In the genomic region with DNA sequence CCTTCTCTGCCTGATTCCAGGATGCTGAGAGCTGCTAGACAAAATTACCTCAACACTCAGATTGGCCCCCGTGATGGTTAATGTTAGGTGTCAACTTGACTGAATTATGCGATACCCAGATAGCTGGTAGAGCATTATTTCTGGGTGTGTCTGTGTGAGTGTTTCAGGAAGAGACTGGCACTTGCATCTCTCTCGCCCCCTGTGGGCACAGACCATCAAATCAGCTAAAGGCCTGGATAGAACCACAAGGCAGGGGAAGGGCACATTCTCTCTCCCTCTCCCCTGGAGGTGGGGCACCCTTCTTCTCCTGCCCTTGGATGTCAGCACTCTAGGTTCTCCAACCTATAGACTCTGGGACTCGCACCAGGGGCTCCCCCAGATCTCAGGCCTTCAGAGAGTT, we compare ENCODE assay signal across 16 cellular contexts.
DNase-seq lines count a peak whose midpoint lies in the region; ATAC-seq and TF ChIP-seq lines count a peak whose summit lies in the region.
"Had no signal": no experiment of that assay in that cellular context is flagged by ENCODE, and none has a peak within 500 bp of the region (broad histone marks: within the 10 kb centered on the region; RNA-seq: fewer than 3 reads in every experiment).

No MANE protein-coding gene starts in this region.

- DNase-seq in GM23338 (ENCODE audit: low spot score) (peak; percentile 32), Karpas-422 (peak; percentile 47), brain microvascular endothelial cell (no peak), SKM-1 (lab: John Stamatoyannopoulos, UW; ENCODE audit: unreplicated experiment) (no peak), substantia nigra (lab: John Stamatoyannopoulos, UW) (no peak), HPDE6-E6E7 (ENCODE audit: extremely low spot score) (no peak)
- DNase-seq: COR-L47, GOT3, NCI-H1092, NCI-H345, NCI-H748 treated with DMSO at 0.1 percent for 48 hours, Peyer's patch, SHP77 treated with DMSO at 0.1 percent for 48 hours, SW 1271 had no signal

- no peak overlapping the region for H3K4me3 Mint-ChIP-seq in GM23338

- no peaks in the 10 kb centered on the region for H3K36me3 Mint-ChIP-seq in GM23338 (ENCODE audit: low read depth)

- H3K27ac ChIP-seq in GM23338 (ENCODE audit: low read depth) (no peak overlapping the region), Karpas-422 (ENCODE audit: low read length) (no peak overlapping the region), brain microvascular endothelial cell (no peak overlapping the region), substantia nigra (ENCODE audit: low read depth, low read length, poor library complexity, severe bottlenecking) (no peak overlapping the region)
- H3K27ac ChIP-seq: C4-2B, Peyer's patch had no signal

- no peaks in the 10 kb centered on the region for H3F3A ChIP-seq in GM23338 (replicated peaks; ENCODE audit: low read depth)

- H3K79me2 ChIP-seq in GM23338 (replicated peaks; ENCODE audit: insufficient read depth) = no peaks in the 10 kb centered on the region
- H3K79me2 ChIP-seq in Karpas-422 (ENCODE audit: low read length) = no peaks in the 10 kb centered on the region

- H3K9ac ChIP-seq in Karpas-422 (ENCODE audit: low read length) = no peak overlapping the region

- no peak overlapping the region for H3K4me3 ChIP-seq in GM23338
- H3K4me3 ChIP-seq in Karpas-422 (ENCODE audit: low read length) = no peak overlapping the region
- no peak overlapping the region for H3K4me3 ChIP-seq in brain microvascular endothelial cell (ENCODE audit: low read depth, low read length)
- H3K4me3 ChIP-seq: Peyer's patch had no signal

- peaks cover 10% of the 10 kb centered on the region; the same call in 1 of the 2 replicates for H3K9me2 ChIP-seq in GM23338 (ENCODE audit: insufficient read depth)
- H3K9me2 ChIP-seq in Karpas-422 (replicated peaks; ENCODE audit: insufficient read depth, low read length) = no peaks in the 10 kb centered on the region

- H3K9me3 ChIP-seq in Karpas-422 (ENCODE audit: low read length) = no peaks in the 10 kb centered on the region
- H3K9me3 ChIP-seq: Peyer's patch had no signal

- no peak overlapping the region for H2AFZ ChIP-seq in GM23338
- H2AFZ ChIP-seq in Karpas-422 (ENCODE audit: low read length) = no peak overlapping the region

- H3K4me1 ChIP-seq in GM23338 (ENCODE audit: insufficient read depth) = no peaks in the 10 kb centered on the region
- H3K4me1 ChIP-seq in Karpas-422 (ENCODE audit: low read length) = peaks cover 12% of the 10 kb centered on the region
- H3K4me1 ChIP-seq: Peyer's patch had no signal

- peaks cover 5% of the 10 kb centered on the region; the same call in 2 of the 3 replicates for H3K9me3 Mint-ChIP-seq in GM23338

- H4K20me1 ChIP-seq in GM23338 (replicated peaks; ENCODE audit: insufficient read depth) = no peaks in the 10 kb centered on the region
- H4K20me1 ChIP-seq in Karpas-422 (ENCODE audit: insufficient read depth, low read depth, low read length) = no peaks in the 10 kb centered on the region

- no peak overlapping the region for H3K4me2 ChIP-seq in GM23338
- no peak overlapping the region for H3K4me2 ChIP-seq in Karpas-422 (ENCODE audit: low read depth, low read length, poor library complexity, severe bottlenecking)

- ATAC-seq in GM23338 (peak; percentile 40; the same call in 2 of the 3 replicates), GM18907 (IDR thresholded peaks at IDR 0.05; ENCODE audit: unreplicated experiment) (no peak)

- no peaks in the 10 kb centered on the region for H3K36me3 ChIP-seq in GM23338 (ENCODE audit: insufficient read depth)
- no peaks in the 10 kb centered on the region for H3K36me3 ChIP-seq in Karpas-422 (ENCODE audit: insufficient read depth, low read length)
- no peaks in the 10 kb centered on the region for H3K36me3 ChIP-seq in brain microvascular endothelial cell (replicated peaks)
- H3K36me3 ChIP-seq: Peyer's patch had no signal

- no peak overlapping the region for H3K27ac Mint-ChIP-seq in GM23338

- peak; percentile 49 to 65; a peak in 3 of 4 replicates for TF ChIP-seq CTCF in GM23338 (conservative IDR thresholded peaks at IDR 0.05; ENCODE audit: low read depth in 2 of 2)
- peak; percentile 12 for TF ChIP-seq CTCF in brain microvascular endothelial cell (IDR thresholded peaks at IDR 0.05; ENCODE audit: low read depth, low read length, missing control alignments)

- in situ Hi-C loops in brain microvascular endothelial cell (cut with HindIII; ENCODE audit: low pct_ligation_motif_present, low sequenced_read_pairs) = no loop called here

- H3K27me3 ChIP-seq in GM23338 (ENCODE audit: insufficient read depth) (no peaks in the 10 kb centered on the region), Karpas-422 (ENCODE audit: low read length) (no peaks in the 10 kb centered on the region), brain microvascular endothelial cell (replicated peaks) (no peaks in the 10 kb centered on the region)
- H3K27me3 ChIP-seq: Peyer's patch had no signal

- H3K4me1 Mint-ChIP-seq in GM23338 = peaks cover 9% of the 10 kb centered on the region

- peaks cover 2% of the 10 kb centered on the region for H3K27me3 Mint-ChIP-seq in GM23338 (ENCODE audit: insufficient read depth, low read depth, poor library complexity)

TF ChIP-seq in GM23338, 12 proteins besides CTCF, POLR2A, EP300 and RAD21:
- TF ChIP-seq ZNF114 (CRISPR knock-in tag; IDR thresholded peaks at IDR 0.05) (no peak), JUNB (IDR thresholded peaks at IDR 0.05; ENCODE audit: unreplicated experiment) (no peak), STAT1 (IDR thresholded peaks at IDR 0.05; ENCODE audit: unreplicated experiment) (no peak), NANOG (IDR thresholded peaks at IDR 0.05; ENCODE audit: borderline replicate concordance) (no peak), EZH2 (IDR thresholded peaks at IDR 0.05; ENCODE audit: low read depth, unreplicated experiment) (no peak), EZH2phosphoT487 (IDR thresholded peaks at IDR 0.05; ENCODE audit: unreplicated experiment) (no peak), POLR2AphosphoS5 (IDR thresholded peaks at IDR 0.05; ENCODE audit: low read depth) (no peak)
- TF ChIP-seq, protein P1, sequence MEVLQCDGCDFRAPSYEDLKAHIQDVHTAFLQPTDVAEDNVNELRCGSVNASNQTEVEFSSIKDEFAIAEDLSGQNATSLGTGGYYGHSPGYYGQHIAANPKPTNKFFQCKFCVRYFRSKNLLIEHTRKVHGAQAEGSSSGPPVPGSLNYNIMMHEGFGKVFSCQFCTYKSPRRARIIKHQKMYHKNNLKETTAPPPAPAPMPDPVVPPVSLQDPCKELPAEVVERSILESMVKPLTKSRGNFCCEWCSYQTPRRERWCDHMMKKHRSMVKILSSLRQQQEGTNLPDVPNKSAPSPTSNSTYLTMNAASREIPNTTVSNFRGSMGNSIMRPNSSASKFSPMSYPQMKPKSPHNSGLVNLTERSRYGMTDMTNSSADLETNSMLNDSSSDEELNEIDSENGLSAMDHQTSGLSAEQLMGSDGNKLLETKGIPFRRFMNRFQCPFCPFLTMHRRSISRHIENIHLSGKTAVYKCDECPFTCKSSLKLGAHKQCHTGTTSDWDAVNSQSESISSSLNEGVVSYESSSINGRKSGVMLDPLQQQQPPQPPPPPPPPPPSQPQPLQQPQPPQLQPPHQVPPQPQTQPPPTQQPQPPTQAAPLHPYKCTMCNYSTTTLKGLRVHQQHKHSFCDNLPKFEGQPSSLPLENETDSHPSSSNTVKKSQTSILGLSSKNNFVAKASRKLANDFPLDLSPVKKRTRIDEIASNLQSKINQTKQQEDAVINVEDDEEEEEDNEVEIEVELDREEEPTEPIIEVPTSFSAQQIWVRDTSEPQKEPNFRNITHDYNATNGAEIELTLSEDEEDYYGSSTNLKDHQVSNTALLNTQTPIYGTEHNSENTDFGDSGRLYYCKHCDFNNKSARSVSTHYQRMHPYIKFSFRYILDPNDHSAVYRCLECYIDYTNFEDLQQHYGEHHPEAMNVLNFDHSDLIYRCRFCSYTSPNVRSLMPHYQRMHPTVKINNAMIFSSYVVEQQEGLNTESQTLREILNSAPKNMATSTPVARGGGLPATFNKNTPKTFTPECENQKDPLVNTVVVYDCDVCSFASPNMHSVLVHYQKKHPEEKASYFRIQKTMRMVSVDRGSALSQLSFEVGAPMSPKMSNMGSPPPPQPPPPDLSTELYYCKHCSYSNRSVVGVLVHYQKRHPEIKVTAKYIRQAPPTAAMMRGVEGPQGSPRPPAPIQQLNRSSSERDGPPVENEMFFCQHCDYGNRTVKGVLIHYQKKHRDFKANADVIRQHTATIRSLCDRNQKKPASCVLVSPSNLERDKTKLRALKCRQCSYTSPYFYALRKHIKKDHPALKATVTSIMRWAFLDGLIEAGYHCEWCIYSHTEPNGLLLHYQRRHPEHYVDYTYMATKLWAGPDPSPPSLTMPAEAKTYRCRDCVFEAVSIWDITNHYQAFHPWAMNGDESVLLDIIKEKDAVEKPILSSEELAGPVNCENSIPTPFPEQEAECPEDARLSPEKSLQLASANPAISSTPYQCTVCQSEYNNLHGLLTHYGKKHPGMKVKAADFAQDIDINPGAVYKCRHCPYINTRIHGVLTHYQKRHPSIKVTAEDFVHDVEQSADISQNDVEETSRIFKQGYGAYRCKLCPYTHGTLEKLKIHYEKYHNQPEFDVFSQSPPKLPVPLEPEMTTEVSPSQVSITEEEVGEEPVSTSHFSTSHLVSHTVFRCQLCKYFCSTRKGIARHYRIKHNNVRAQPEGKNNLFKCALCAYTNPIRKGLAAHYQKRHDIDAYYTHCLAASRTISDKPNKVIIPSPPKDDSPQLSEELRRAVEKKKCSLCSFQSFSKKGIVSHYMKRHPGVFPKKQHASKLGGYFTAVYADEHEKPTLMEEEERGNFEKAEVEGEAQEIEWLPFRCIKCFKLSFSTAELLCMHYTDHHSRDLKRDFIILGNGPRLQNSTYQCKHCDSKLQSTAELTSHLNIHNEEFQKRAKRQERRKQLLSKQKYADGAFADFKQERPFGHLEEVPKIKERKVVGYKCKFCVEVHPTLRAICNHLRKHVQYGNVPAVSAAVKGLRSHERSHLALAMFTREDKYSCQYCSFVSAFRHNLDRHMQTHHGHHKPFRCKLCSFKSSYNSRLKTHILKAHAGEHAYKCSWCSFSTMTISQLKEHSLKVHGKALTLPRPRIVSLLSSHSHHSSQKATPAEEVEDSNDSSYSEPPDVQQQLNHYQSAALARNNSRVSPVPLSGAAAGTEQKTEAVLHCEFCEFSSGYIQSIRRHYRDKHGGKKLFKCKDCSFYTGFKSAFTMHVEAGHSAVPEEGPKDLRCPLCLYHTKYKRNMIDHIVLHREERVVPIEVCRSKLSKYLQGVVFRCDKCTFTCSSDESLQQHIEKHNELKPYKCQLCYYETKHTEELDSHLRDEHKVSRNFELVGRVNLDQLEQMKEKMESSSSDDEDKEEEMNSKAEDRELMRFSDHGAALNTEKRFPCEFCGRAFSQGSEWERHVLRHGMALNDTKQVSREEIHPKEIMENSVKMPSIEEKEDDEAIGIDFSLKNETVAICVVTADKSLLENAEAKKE (CRISPR knock-in tag; IDR thresholded peaks at IDR 0.05) = no peak

Comparison
In these comparisons a context has a peak if more than half of its experiments do, and no peak if none do; other contexts are left out.
1. DNase-seq: peak in GM23338 (single experiment) and Karpas-422 (single experiment); none in brain microvascular endothelial cell (single experiment), SKM-1 (single experiment), substantia nigra (0 of 49) and HPDE6-E6E7 (single experiment).